Comparison of ENCODE assay signal across 23 cellular contexts in genomic region chr7:47982610-47983009, GRCh38. TPM values are rescaled to one million over a fixed set of nuclear protein-coding genes. Genes with fewer than 3 reads are reported as not detected.
DNase-seq lines count a peak whose midpoint lies in the region; ATAC-seq and TF ChIP-seq lines count a peak whose summit lies in the region.
"Had no signal": no experiment of that assay in that cellular context is flagged by ENCODE, and none has a peak within 500 bp of the region (broad histone marks: within the 10 kb centered on the region; RNA-seq: fewer than 3 reads in every experiment).

No MANE protein-coding gene starts in this region.

- H3K27ac ChIP-seq in trophoblast cell (ENCODE audit: low read depth, low read length), result no peak overlapping the region
- H3K27ac ChIP-seq: gastroesophageal sphincter, PC-9, right lobe of liver, suprapubic skin, vagina, WERI-Rb-1 had no signal

- H3K79me2 ChIP-seq in trophoblast cell (ENCODE audit: control insufficient read depth, insufficient read depth, low read length, poor library complexity), result peaks cover 2% of the 10 kb centered on the region

- H3K27me3 ChIP-seq in trophoblast cell (ENCODE audit: insufficient read depth, low read length), result no peaks in the 10 kb centered on the region
- H3K27me3 ChIP-seq: gastroesophageal sphincter, right lobe of liver, suprapubic skin, vagina had no signal

- peak; percentile 36 for DNase-seq in NCI-H82 (lab: John Stamatoyannopoulos, UW)
- no peak for DNase-seq in NCI-H82 treated with DMSO at 0.1 percent for 48 hours (lab: John Stamatoyannopoulos, UW; ENCODE audit: unreplicated experiment)
- DNase-seq in NCI-H69 (lab: John Stamatoyannopoulos, UW), result peak; percentile 81
- DNase-seq in epithelial cell of esophagus (ENCODE audit: low read depth), result peak; percentile 32
- peak; percentile 7 to 48 for DNase-seq in trophoblast cell
- no peak for DNase-seq in stimulated activated CD8-positive, alpha-beta memory T cell treated with anti-CD3 and anti-CD28 coated beads, Interleukin-4, amount 100 ng/mL, for 48 hours
- no peak for DNase-seq in T1000 (lab: John Stamatoyannopoulos, UW)
- DNase-seq: activated CD4-positive, alpha-beta memory T cell treated with anti-CD3 and anti-CD28 coated beads for 36 hours; activated T-cell treated with anti-CD3 and anti-CD28 coated beads for 4 hours; C1 segment of cervical spinal cord; KBM-7; naive B cell; NCI-H2081 treated with DMSO at 0.1 percent for 48 hours; NCI-H526; PC-9; right lobe of liver; T-helper 2 cell; WERI-Rb-1 had no signal

- no peak overlapping the region for H2BK5ac ChIP-seq in trophoblast cell (ENCODE audit: low read depth, low read length, poor library complexity)

- no peak overlapping the region for H4K91ac ChIP-seq in trophoblast cell (ENCODE audit: low read depth, low read length)

- no CpG with 5 or more reads among the region's 2 CpGs for WGBS in trophoblast cell (ENCODE audit: extremely low coverage, insufficient coverage, insufficient read length)

- peaks cover 2% of the 10 kb centered on the region for H3K79me1 ChIP-seq in trophoblast cell (ENCODE audit: low read length)

- H2AK5ac ChIP-seq in trophoblast cell (ENCODE audit: low read length), result no peak overlapping the region

- no peaks in the 10 kb centered on the region for H3K9me3 ChIP-seq in trophoblast cell (ENCODE audit: insufficient read depth, low read depth, low read length)
- H3K9me3 ChIP-seq: gastroesophageal sphincter, right lobe of liver, suprapubic skin, vagina had no signal

- H3K4me3 ChIP-seq in epithelial cell of esophagus (ENCODE audit: low read length) (no peak overlapping the region), trophoblast cell (ENCODE audit: low read depth, low read length) (no peak overlapping the region)
- H3K4me3 ChIP-seq: gastroesophageal sphincter, GM23338, PC-9, right lobe of liver, suprapubic skin, vagina had no signal

- H3K18ac ChIP-seq in trophoblast cell (ENCODE audit: low read length), result no peak overlapping the region

- H3K23ac ChIP-seq in trophoblast cell (ENCODE audit: low read length), result no peak overlapping the region

- no peak overlapping the region for H2BK12ac ChIP-seq in trophoblast cell (ENCODE audit: low read length)

- no peak overlapping the region for H4K12ac ChIP-seq in trophoblast cell (ENCODE audit: low read depth, low read length)

- H4K8ac ChIP-seq in trophoblast cell (ENCODE audit: low read depth, low read length), result no peak overlapping the region

- peaks cover 0 to 3% of the 10 kb centered on the region in 2 experiments for H3K4me1 ChIP-seq in trophoblast cell (ENCODE audit: control insufficient read depth in 1 of 2, insufficient read depth in 2 of 2, low read length in 2 of 2)

- H3K36me3 ChIP-seq in trophoblast cell (ENCODE audit: control insufficient read depth in 1 of 2, insufficient read depth in 2 of 2, low read length in 2 of 2), result peaks cover 0 to 7% of the 10 kb centered on the region in 2 experiments

- no peak overlapping the region for H2AFZ ChIP-seq in trophoblast cell (ENCODE audit: insufficient read depth, low read length, poor library complexity)
- H2AFZ ChIP-seq: GM23338, PC-9 had no signal

- no peak overlapping the region for H3K4ac ChIP-seq in trophoblast cell (ENCODE audit: low read depth, low read length)

- no peak for TF ChIP-seq CTCF in epithelial cell of esophagus (IDR thresholded peaks at IDR 0.05; ENCODE audit: insufficient read depth, low read depth, low read length, missing control alignments)

- H2BK120ac ChIP-seq in trophoblast cell (ENCODE audit: insufficient read depth, low read length, poor library complexity), result no peak overlapping the region

- no peak overlapping the region for H3K9ac ChIP-seq in trophoblast cell (ENCODE audit: low read length)

- ATAC-seq in HG02798 (IDR thresholded peaks at IDR 0.05; ENCODE audit: poor library complexity, unreplicated experiment), result no peak
- ATAC-seq: gastroesophageal sphincter, GM23338, right lobe of liver had no signal

- H3K4me2 ChIP-seq in trophoblast cell (ENCODE audit: low read length), result no peak overlapping the region
- H3K4me2 ChIP-seq: GM23338, PC-9 had no signal

- no peak overlapping the region for H3K14ac ChIP-seq in trophoblast cell (ENCODE audit: low read length)

RNA-seq across cellular contexts. Expression of gene HUS1, which starts 3.2 kb away (rescaled TPM):
- polyA plus RNA-seq in trophoblast cell (2013), result 19.5 and 19.6 TPM in 2 replicates

RNA-seq across cellular contexts. Expression of gene PKD1L1, which starts 34.3 kb away (rescaled TPM):
- 0.07 and 0.15 TPM in 2 replicates for polyA plus RNA-seq in trophoblast cell (2013)
- polyA plus RNA-seq: GM23338 had no signal

RNA-seq across cellular contexts. Expression of gene SUN3, which starts 46.3 kb away (rescaled TPM):
- 4.0 and 4.8 TPM in 2 replicates for polyA plus RNA-seq in trophoblast cell (2013)
- polyA plus RNA-seq: GM23338 had no signal

RNA-seq across cellular contexts. Expression of gene C7orf57, which starts 52.7 kb away (rescaled TPM):
- 0.22 and 0.25 TPM in 2 replicates for polyA plus RNA-seq in trophoblast cell (2013)

Comparison
In these comparisons a context has a peak if more than half of its experiments do, and no peak if none do; other contexts are left out.
1. DNase-seq: peak in NCI-H82 (single experiment), NCI-H69 (single experiment), epithelial cell of esophagus (single experiment) and trophoblast cell (2 of 2); none in NCI-H82 treated with DMSO at 0.1 percent for 48 hours (single experiment), stimulated activated CD8-positive, alpha-beta memory T cell treated with anti-CD3 and anti-CD28 coated beads, Interleukin-4, amount 100 ng/mL, for 48 hours (single experiment) and T1000 (single experiment).